ENCODE assay signal across 8 cellular contexts in genomic region chr4:184444953-184445309, GRCh38. TPM values are rescaled to one million over a fixed set of nuclear protein-coding genes. Genes with fewer than 3 reads are reported as not detected.
A peak's percentile ranks its signal among the peaks of the same experiment; 100 is the strongest.
DNase-seq lines count a peak whose midpoint lies in the region; ATAC-seq, FAIRE-seq and TF ChIP-seq lines count a peak whose summit lies in the region.

No MANE protein-coding gene starts in this region.

- H3K27ac ChIP-seq in neutrophil: peak overlapping the region; percentile 86

- peaks cover 57 to 69% of the 10 kb centered on the region in 2 experiments for H3K4me1 ChIP-seq in neutrophil (ENCODE audit: control insufficient read depth in 1 of 2, insufficient read depth in 1 of 2, low read depth in 1 of 2, low read length in 1 of 2)

- TF ChIP-seq POLR2A in H54 (IDR thresholded peaks at IDR 0.05; ENCODE audit: low read depth, low read length): no peak

- peaks cover 6% of the 10 kb centered on the region for H3K36me3 ChIP-seq in neutrophil
- no peaks in the 10 kb centered on the region for H3K36me3 ChIP-seq in MG63

- peaks cover 93 to 100% (median 95%) of the 10 kb centered on the region in 3 donors for H3K4me1 Mint-ChIP-seq in T-cell

- POLR2A ChIA-PET in T-cell (lab: Charles Lee): no interaction called here

- no peaks in the 10 kb centered on the region for H3K27me3 Mint-ChIP-seq in T-cell

- intact Hi-C loops in left colon (cut with DNase I, micrococcal nuclease): no loop called here

- H3K27me3 ChIP-seq in neutrophil (no peaks in the 10 kb centered on the region), MG63 (no peaks in the 10 kb centered on the region)

- FAIRE-seq in H54 (lab: Jason Lieb, UNC): no peak

- H3K9me3 ChIP-seq in neutrophil (no peaks in the 10 kb centered on the region), MG63 (no peaks in the 10 kb centered on the region)

- CTCF ChIA-PET in T-cell (lab: Charles Lee): no interaction called here

- H3K4me3 ChIP-seq in GM12865 (ENCODE audit: low read depth, low read length) (no peak overlapping the region), neutrophil (ENCODE audit: low read depth in 1 of 2, low read length in 1 of 2) (peak overlapping the region; percentile 2 to 17), MG63 (no peak overlapping the region)

- TF ChIP-seq CTCF in GM12865 (IDR thresholded peaks at IDR 0.05; ENCODE audit: insufficient read depth, low read depth, low read length, missing control alignments): no peak
- TF ChIP-seq CTCF in neutrophil (IDR thresholded peaks at IDR 0.05): no peak

- no peaks in the 10 kb centered on the region for H3K9me3 Mint-ChIP-seq in T-cell

- H3K4me3 Mint-ChIP-seq in T-cell: peak overlapping the region in 2 of 3 donors; percentile 29 to 81

- ATAC-seq in GM21360 (IDR thresholded peaks at IDR 0.05; ENCODE audit: unreplicated experiment): peak; percentile 51
- peak; percentile 32 to 72 (median 46) for ATAC-seq in T-cell (replicated peaks in 1 of 4)
- ATAC-seq in left colon: no peak
- ATAC-seq in GM19467 (IDR thresholded peaks at IDR 0.05; ENCODE audit: unreplicated experiment): no peak

- DNase-seq in GM12865 (ENCODE audit: low read depth) (peak; percentile 62), T-cell (peak in 27 of 34 experiments; percentile 7 to 62 (median 26)), H54 (ENCODE audit: insufficient read length, low spot score) (no peak), left colon (no peak), MG63 (no peak)

- H3K36me3 Mint-ChIP-seq in T-cell: peaks cover 47% of the 10 kb centered on the region

- H3K27ac Mint-ChIP-seq in T-cell: peak overlapping the region in 1 of 2 donors; percentile 47

RNA-seq across cellular contexts. Expression of gene IRF2, which starts 29.4 kb away (rescaled TPM):
- total RNA-seq in T-cell (10 to 100 TPM; 45.5 to 73.4 (median 59.1) TPM), left colon (10 to 100 TPM; 45.5 to 51.3 TPM)
- total RNA-seq in MG63 (2014; rRNA removed; shearing (Covaris generic); ENCODE audit: low replicate concordance): 5.4 and 13.9 TPM in 2 replicates

Comparison
In these comparisons a context has a peak if more than half of its experiments do, and no peak if none do; other contexts are left out.
1. DNase-seq: peak in GM12865 (single experiment) and T-cell (27 of 34); none in H54 (single experiment), left colon (0 of 2) and MG63 (single experiment).
2. H3K4me3 ChIP-seq: peak in neutrophil (2 of 2); none in GM12865 (single experiment) and MG63 (single experiment).
3. ATAC-seq: peak in GM21360 (single experiment) and T-cell (4 of 4); none in left colon (single experiment) and GM19467 (single experiment).